In genomic region chr17:21211825-21212479, GRCh38 we compare ENCODE assay signal across 1 cellular context.
TF ChIP-seq lines count a peak whose summit lies in the region.

No MANE protein-coding gene starts in this region.

TF ChIP-seq in IMR-90, 13 proteins besides CTCF, POLR2A, EP300 and RAD21 (continued from another document):
- TF ChIP-seq ELK1 (IDR thresholded peaks at IDR 0.05; ENCODE audit: borderline replicate concordance, low read depth, low read length) (no peak), NFE2L2 (IDR thresholded peaks at IDR 0.05; ENCODE audit: low read depth, low read length) (no peak), MAZ (IDR thresholded peaks at IDR 0.05; ENCODE audit: borderline replicate concordance, low read depth, low read length) (no peak), USF2 (IDR thresholded peaks at IDR 0.05; ENCODE audit: low read depth, low read length) (no peak), MXI1 (IDR thresholded peaks at IDR 0.05; ENCODE audit: borderline replicate concordance, low read depth, low read length) (no peak), MAFK (IDR thresholded peaks at IDR 0.05; ENCODE audit: low read depth, low read length) (no peak)
